5 cellular contexts compared by ENCODE assay signal in genomic region chr14:34106310-34106709, GRCh38.
"Had no signal": no experiment of that assay in that cellular context is flagged by ENCODE, and none has a peak within 500 bp of the region (broad histone marks: within the 10 kb centered on the region; RNA-seq: fewer than 3 reads in every experiment).

No MANE protein-coding gene starts in this region.

- ATAC-seq: GM23338, HepG2 had no signal

- DNase-seq: H9, HCEC 1CT, KBM-7 had no signal

- H3K4me3 ChIP-seq: GM23338 had no signal
